Comparison of ENCODE assay signal across 8 cellular contexts in the genomic region with DNA sequence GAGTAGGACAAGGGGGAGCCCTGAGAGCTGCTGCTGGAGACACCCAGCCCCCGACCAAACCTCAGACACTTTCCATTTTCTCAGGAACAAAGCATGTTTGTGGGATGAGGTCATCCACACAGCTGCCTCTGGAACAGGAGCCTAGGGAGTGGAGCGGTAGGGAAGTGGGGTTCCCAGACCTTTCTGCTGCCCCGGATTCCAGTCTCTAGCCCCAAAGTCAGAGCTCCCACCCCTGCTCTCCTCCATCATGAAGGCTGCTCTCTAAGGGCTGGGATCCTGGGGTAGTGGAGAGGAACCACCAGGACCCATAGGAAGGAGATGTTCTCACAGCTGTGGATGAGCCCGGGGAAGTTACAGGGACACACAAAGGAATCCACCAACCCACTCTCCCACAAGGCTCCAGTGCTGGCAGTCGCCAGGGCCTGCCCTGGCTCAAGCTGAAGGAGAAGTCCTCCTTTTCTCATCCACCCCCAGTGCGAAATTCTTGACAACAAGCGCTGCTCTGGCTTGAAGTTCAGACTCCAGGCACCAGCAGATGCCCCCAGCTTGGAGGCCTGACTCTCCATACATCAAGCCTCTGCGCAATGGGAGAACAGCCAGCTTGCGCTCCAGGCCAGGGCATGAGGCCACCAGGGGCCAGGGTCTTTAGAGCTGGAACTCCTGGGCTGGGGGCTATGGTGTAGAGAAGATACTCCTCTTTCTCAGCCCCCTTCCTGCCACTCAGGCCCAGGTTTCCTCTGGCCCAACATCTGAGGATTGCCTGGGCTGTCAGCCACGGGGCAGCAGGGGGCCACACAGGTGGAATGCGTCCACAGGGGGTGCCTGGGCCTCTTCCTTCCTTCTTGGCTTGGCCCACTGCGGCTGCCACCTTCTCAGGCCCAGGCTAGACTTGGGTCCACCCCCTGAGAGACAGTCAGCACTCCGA. TPM values are rescaled to one million over a fixed set of nuclear protein-coding genes. Genes with fewer than 3 reads are reported as not detected.
A peak's percentile ranks its signal among the peaks of the same experiment; 100 is the strongest.
DNase-seq lines count a peak whose midpoint lies in the region; ATAC-seq and TF ChIP-seq lines count a peak whose summit lies in the region.

No MANE protein-coding gene starts in this region.

- DNase-seq in A172 (ENCODE audit: low spot score) (peak; percentile 83), choroid plexus epithelial cell (ENCODE audit: low read depth) (peak; percentile 90), right lobe of liver (no peak), upper lobe of right lung (no peak), NCI-H2107 (lab: John Stamatoyannopoulos, UW) (no peak), NCI-H2029 treated with DMSO at 0.1 percent for 48 hours (lab: John Stamatoyannopoulos, UW) (no peak)

- peak in 1 of 4 donors; percentile 20 for ATAC-seq in right lobe of liver
- ATAC-seq in upper lobe of right lung, result no peak
- no peak for ATAC-seq in HG03342 (IDR thresholded peaks at IDR 0.05; ENCODE audit: unreplicated experiment)

- H3K36me3 ChIP-seq in Loucy (ENCODE audit: insufficient read depth, low read length) (no peaks in the 10 kb centered on the region; the same call in 1 of the 2 replicates), right lobe of liver (no peaks in the 10 kb centered on the region), upper lobe of right lung (peaks cover 15% of the 10 kb centered on the region)

- TF ChIP-seq CTCF in Loucy (conservative IDR thresholded peaks at IDR 0.05; ENCODE audit: low read length) (no peak), choroid plexus epithelial cell (conservative IDR thresholded peaks at IDR 0.05; ENCODE audit: low read depth, low read length) (no peak), right lobe of liver (IDR thresholded peaks at IDR 0.05) (no peak), upper lobe of right lung (IDR thresholded peaks at IDR 0.05) (no peak)

- H3K4me1 ChIP-seq in Loucy (ENCODE audit: insufficient read depth, low read length, poor library complexity, severe bottlenecking) (peaks cover 56% of the 10 kb centered on the region), right lobe of liver (peaks cover 0 to 3% (median 0%) of the 10 kb centered on the region in 4 donors), upper lobe of right lung (peaks cover 57% of the 10 kb centered on the region)

- H3K9me2 ChIP-seq in Loucy (replicated peaks; ENCODE audit: low read depth, low read length), result no peaks in the 10 kb centered on the region

- H3K4me3 ChIP-seq in Loucy (ENCODE audit: low read length, poor library complexity, severe bottlenecking), result peak overlapping the region; percentile 70
- H3K4me3 ChIP-seq in choroid plexus epithelial cell (ENCODE audit: low read depth, low read length), result peak overlapping the region; percentile 30
- no peak overlapping the region for H3K4me3 ChIP-seq in right lobe of liver
- no peak overlapping the region for H3K4me3 ChIP-seq in upper lobe of right lung

- 66% methylated on average over 4 of the region's 13 CpGs for WGBS in right lobe of liver (ENCODE audit: insufficient coverage, low coverage, low lambda C conversion rate, missing lambda C conversion rate)

- H3K9ac ChIP-seq in Loucy (ENCODE audit: low read depth, low read length, poor library complexity, severe bottlenecking), result peak overlapping the region; percentile 76

- intact Hi-C loops in right lobe of liver (cut with DNase I), result no loop called here
- intact Hi-C loops in upper lobe of right lung (cut with DNase I), result no loop called here

- no peak for TF ChIP-seq POLR2A in right lobe of liver (IDR thresholded peaks at IDR 0.05)

- H3K9me3 ChIP-seq in Loucy (ENCODE audit: insufficient read depth, low read depth, low read length) (no peaks in the 10 kb centered on the region), right lobe of liver (no peaks in the 10 kb centered on the region), upper lobe of right lung (no peaks in the 10 kb centered on the region)

- H3K27ac ChIP-seq in right lobe of liver (peak overlapping the region; percentile 40 to 90 (median 59)), upper lobe of right lung (peak overlapping the region; percentile 89)

- peaks cover 62% of the 10 kb centered on the region; the same call in 1 of the 2 replicates for H3K79me2 ChIP-seq in Loucy (ENCODE audit: insufficient read depth, low read length)

- peak overlapping the region; percentile 97 for H3K4me2 ChIP-seq in Loucy (ENCODE audit: low read depth, low read length, poor library complexity, severe bottlenecking)

- H3K27me3 ChIP-seq in Loucy (ENCODE audit: insufficient read depth, low read length, poor library complexity, severe bottlenecking) (no peaks in the 10 kb centered on the region), right lobe of liver (no peaks in the 10 kb centered on the region), upper lobe of right lung (no peaks in the 10 kb centered on the region)

- no peak overlapping the region for H2AFZ ChIP-seq in Loucy (ENCODE audit: low read length)

- no peaks in the 10 kb centered on the region for H3F3A ChIP-seq in Loucy (ENCODE audit: low read depth)

- peaks cover 4% of the 10 kb centered on the region for H4K20me1 ChIP-seq in Loucy (ENCODE audit: insufficient read depth, low read length, poor library complexity, severe bottlenecking)

RNA-seq across cellular contexts. Expression of a gene that starts 4.5 kb away (rescaled TPM):
- 14.8 and 23.1 TPM in 2 replicates for total RNA-seq in A172 (2014; rRNA removed; shearing (Covaris generic))
- total RNA-seq in right lobe of liver (1 to 10 TPM; 1.3 to 7.1 (median 4.4) TPM), upper lobe of right lung (22.4 TPM)

RNA-seq across cellular contexts. Expression of a gene that starts 11.0 kb away (rescaled TPM):
- total RNA-seq in A172 (2014; rRNA removed; shearing (Covaris generic)), result 77.4 and 117 TPM in 2 replicates
- total RNA-seq in right lobe of liver (10 to 100 TPM; 13.6 to 32.1 (median 20.8) TPM), upper lobe of right lung (48.7 TPM)

RNA-seq across cellular contexts. Expression of a gene that starts 11.7 kb away (rescaled TPM):
- 69.8 and 102 TPM in 2 replicates for total RNA-seq in A172 (2014; rRNA removed; shearing (Covaris generic))
- total RNA-seq in right lobe of liver (10 to 100 TPM in 5 of 6 experiments, 1 to 10 TPM in 1; 6.8 to 33.1 (median 12.8) TPM), upper lobe of right lung (29.1 TPM)

RNA-seq across cellular contexts. Expression of a gene that starts 45.8 kb away (rescaled TPM):
- 0.41 TPM in 1 of 2 replicates, not detected in the other for total RNA-seq in A172 (2014; rRNA removed; shearing (Covaris generic))
- total RNA-seq in right lobe of liver (under 1 TPM in 1 of 6 experiments, not detected in 5; 0.09 TPM), upper lobe of right lung (not detected)

RNA-seq across cellular contexts. Expression of a gene that starts 53.9 kb away (rescaled TPM):
- 7.5 and 9.1 TPM in 2 replicates for total RNA-seq in A172 (2014; rRNA removed; shearing (Covaris generic))
- total RNA-seq in right lobe of liver (10 to 100 TPM; 10.5 to 23.1 (median 14.6) TPM), upper lobe of right lung (44.8 TPM)

Comparison
In these comparisons a context has a peak if more than half of its experiments do, and no peak if none do; other contexts are left out.
1. DNase-seq: peak in A172 (single experiment) and choroid plexus epithelial cell (single experiment); none in right lobe of liver (0 of 3), upper lobe of right lung (single experiment), NCI-H2107 (single experiment) and NCI-H2029 treated with DMSO at 0.1 percent for 48 hours (single experiment).
2. H3K4me3 ChIP-seq: peak in Loucy (single experiment) and choroid plexus epithelial cell (single experiment); none in right lobe of liver (0 of 3) and upper lobe of right lung (single experiment).